Comparison of ENCODE assay signal across 8 cellular contexts in genomic region chr7:139230484-139230773, GRCh38. TPM values are rescaled to one million over a fixed set of nuclear protein-coding genes. Genes with fewer than 3 reads are reported as not detected.
DNase-seq lines count a peak whose midpoint lies in the region; ATAC-seq and TF ChIP-seq lines count a peak whose summit lies in the region.

No MANE protein-coding gene starts in this region.

- TF ChIP-seq POLR2A in esophagus squamous epithelium (IDR thresholded peaks at IDR 0.05) = no peak

- H2AFZ ChIP-seq in DND-41 (ENCODE audit: low read depth, low read length) (peak overlapping the region; percentile 99), parathyroid adenoma (peak overlapping the region; percentile 83)

- peaks cover 5% of the 10 kb centered on the region for H4K20me1 ChIP-seq in DND-41 (ENCODE audit: insufficient read depth, low read length)

- no peak for TF ChIP-seq CTCF in DND-41 (IDR thresholded peaks at IDR 0.05; ENCODE audit: borderline replicate concordance, extremely low read depth, low read length, poor library complexity, severe bottlenecking)
- TF ChIP-seq CTCF in RWPE2 (IDR thresholded peaks at IDR 0.05; ENCODE audit: poor library complexity, severe bottlenecking) = no peak
- no peak for TF ChIP-seq CTCF in esophagus squamous epithelium (IDR thresholded peaks at IDR 0.05)
- TF ChIP-seq CTCF in parathyroid adenoma (IDR thresholded peaks at IDR 0.05) = no peak

- H3K9ac ChIP-seq in DND-41 (ENCODE audit: low read depth, low read length) (peak overlapping the region; percentile 97), parathyroid adenoma (no peak overlapping the region)

- H3K4me1 ChIP-seq in DND-41 (ENCODE audit: insufficient read depth, low read length) (peaks cover 36% of the 10 kb centered on the region), RWPE2 (ENCODE audit: insufficient read depth, poor library complexity, severe bottlenecking) (peaks cover 5% of the 10 kb centered on the region), esophagus squamous epithelium (peaks cover 0 to 39% (median 15%) of the 10 kb centered on the region in 3 donors), parathyroid adenoma (peaks cover 2% of the 10 kb centered on the region)

- DNase-seq in DND-41 (no peak), RWPE2 (ENCODE audit: low spot score) (no peak), esophagus squamous epithelium (lab: John Stamatoyannopoulos, UW) (no peak), EL (no peak), NCI-H1694 (lab: John Stamatoyannopoulos, UW) (no peak)

- 1 to 6% methylated on average over 5 to 10 of the region's 12 CpGs for WGBS in esophagus squamous epithelium, 2 donors

- H3K4me2 ChIP-seq in DND-41 (ENCODE audit: insufficient read depth, low read length) (peak overlapping the region; percentile 99), parathyroid adenoma (ENCODE audit: low read length) (peak overlapping the region; percentile 88)

- H3K27ac ChIP-seq in DND-41 (ENCODE audit: low read length) (peak overlapping the region; percentile 83; the same call in 1 of the 2 replicates), RWPE2 (ENCODE audit: poor library complexity, severe bottlenecking) (peak overlapping the region; percentile 40), esophagus squamous epithelium (peak overlapping the region; percentile 95 to 97 (median 96)), parathyroid adenoma (peak overlapping the region; percentile 79)

- H3K36me3 ChIP-seq in DND-41 (ENCODE audit: insufficient read depth, low read length) (no peaks in the 10 kb centered on the region; the same call in 1 of the 2 replicates), RWPE2 (ENCODE audit: low read depth) (0 out of 2 replicates have a peak, but pooled peaks cover 6% of the 10 kb centered on the region), esophagus squamous epithelium (no peaks in the 10 kb centered on the region), parathyroid adenoma (ENCODE audit: control insufficient read depth, insufficient read depth, low read length) (no peaks in the 10 kb centered on the region)

- intact Hi-C loops in esophagus squamous epithelium (cut with DNase I) = no loop called here

- H3K79me2 ChIP-seq in DND-41 (ENCODE audit: insufficient read depth, low read length) (peaks cover 43% of the 10 kb centered on the region), parathyroid adenoma (peaks cover 9% of the 10 kb centered on the region)

- H3K4me3 ChIP-seq in DND-41 (ENCODE audit: low read depth in 1 of 2, low read length in 2 of 2) = peak overlapping the region; percentile 65 to 98; a peak in 3 of 4 replicates
- peak overlapping the region; percentile 99 for H3K4me3 ChIP-seq in RWPE2 (ENCODE audit: severe bottlenecking)
- H3K4me3 ChIP-seq in esophagus squamous epithelium = peak overlapping the region; percentile 89 to 99 (median 97)
- H3K4me3 ChIP-seq in parathyroid adenoma (ENCODE audit: low read depth, low read length) = peak overlapping the region; percentile 99

- ATAC-seq in DND-41 (ENCODE audit: insufficient read depth, low read depth) (no peak), RWPE2 (ENCODE audit: low read depth) (no peak; the same call in 2 of the 3 replicates), HG02970 (IDR thresholded peaks at IDR 0.05; ENCODE audit: low FRiP score, unreplicated experiment) (no peak), HG03354 (IDR thresholded peaks at IDR 0.05; ENCODE audit: poor library complexity, severe bottlenecking, unreplicated experiment) (no peak)

- H3K27me3 ChIP-seq in DND-41 (ENCODE audit: insufficient read depth, low read length, poor library complexity) (no peaks in the 10 kb centered on the region), RWPE2 (ENCODE audit: insufficient read depth, poor library complexity, severe bottlenecking) (no peaks in the 10 kb centered on the region), esophagus squamous epithelium (peaks cover 0 to 3% (median 0%) of the 10 kb centered on the region in 4 donors), parathyroid adenoma (ENCODE audit: control insufficient read depth, insufficient read depth, low read length) (no peaks in the 10 kb centered on the region)

- H3K9me3 ChIP-seq in DND-41 (ENCODE audit: insufficient read depth, low read length, severe bottlenecking) (no peaks in the 10 kb centered on the region), RWPE2 (ENCODE audit: severe bottlenecking) (no peaks in the 10 kb centered on the region), esophagus squamous epithelium (no peaks in the 10 kb centered on the region), parathyroid adenoma (ENCODE audit: control insufficient read depth, low read length) (no peaks in the 10 kb centered on the region)

RNA-seq across cellular contexts. Expression of gene UBN2, which starts 0.6 kb away (rescaled TPM):
- total RNA-seq in esophagus squamous epithelium = 10 to 100 TPM in 1 of 4 donors, 1 to 10 TPM in 3; 5.3 to 12.8 (median 9.0) TPM

Comparison
In these comparisons a context has a peak if more than half of its experiments do, and no peak if none do; other contexts are left out.
1. H3K27ac ChIP-seq: peak in every context shown above with its lines; median percentile 96 in esophagus squamous epithelium; 83 in DND-41; 79 in parathyroid adenoma; 40 in RWPE2.